In the genomic region with DNA sequence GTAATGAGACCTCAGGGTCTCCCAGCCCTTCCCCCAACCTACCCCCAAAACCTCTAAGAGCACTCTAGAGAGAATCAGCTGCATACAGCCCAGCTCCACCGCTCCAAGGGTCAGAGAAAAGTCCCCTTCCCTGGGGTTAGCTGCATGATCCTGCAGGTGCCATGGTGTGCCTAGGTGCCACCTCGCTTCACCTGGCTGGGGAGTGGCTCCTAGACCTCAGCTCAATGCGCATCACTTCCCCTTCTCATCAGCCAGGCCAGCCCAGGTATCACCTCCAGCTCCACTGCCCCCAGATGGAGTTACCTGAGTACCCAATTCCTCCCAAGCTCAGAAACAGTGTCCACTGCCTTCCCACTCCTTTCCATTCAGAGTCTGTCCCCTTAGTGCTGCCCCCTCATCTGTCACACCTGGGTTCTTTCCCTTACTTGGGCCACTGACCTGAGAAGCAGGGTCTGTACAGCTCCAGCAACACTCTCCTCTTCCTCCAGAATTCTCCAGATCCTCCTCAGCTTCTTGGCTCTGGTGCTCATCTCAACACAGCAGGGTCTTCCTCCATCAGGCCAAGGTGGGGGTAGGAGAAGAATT, we compare ENCODE assay signal across 9 cellular contexts. TPM values are rescaled to one million over a fixed set of nuclear protein-coding genes. Genes with fewer than 3 reads are reported as not detected.
A peak's percentile ranks its signal among the peaks of the same experiment; 100 is the strongest.
DNase-seq lines count a peak whose midpoint lies in the region; ATAC-seq and TF ChIP-seq lines count a peak whose summit lies in the region.
"Had no signal": no experiment of that assay in that cellular context is flagged by ENCODE, and none has a peak within 500 bp of the region (broad histone marks: within the 10 kb centered on the region; RNA-seq: fewer than 3 reads in every experiment).

No MANE protein-coding gene starts in this region.

- peak overlapping the region; percentile 94 for H3K27ac ChIP-seq in DND-41 (ENCODE audit: low read length)
- H3K27ac ChIP-seq in OCI-LY1 (ENCODE audit: low read depth, low read length, poor library complexity, severe bottlenecking), result peak overlapping the region; percentile 56
- peak overlapping the region; percentile 87 to 95 (median 92) for H3K27ac ChIP-seq in esophagus muscularis mucosa (replicated peaks in 1 of 4)
- H3K27ac ChIP-seq in skeletal muscle tissue (ENCODE audit: low read depth, low read length), result peak overlapping the region; percentile 92

- H2AFZ ChIP-seq in DND-41 (ENCODE audit: low read depth, low read length) (peak overlapping the region; percentile 86), OCI-LY1 (ENCODE audit: low read length) (no peak overlapping the region)

- H3K9me3 ChIP-seq in DND-41 (ENCODE audit: insufficient read depth, low read length, severe bottlenecking), result no peaks in the 10 kb centered on the region
- no peaks in the 10 kb centered on the region for H3K9me3 ChIP-seq in OCI-LY1 (ENCODE audit: low read length)
- H3K9me3 ChIP-seq in esophagus muscularis mucosa, result no peaks in the 10 kb centered on the region
- no peaks in the 10 kb centered on the region for H3K9me3 ChIP-seq in skeletal muscle tissue (ENCODE audit: control insufficient read depth in 3 of 3, low read length in 3 of 3)

- H3K36me3 ChIP-seq in DND-41 (ENCODE audit: insufficient read depth, low read length), result no peaks in the 10 kb centered on the region
- no peaks in the 10 kb centered on the region for H3K36me3 ChIP-seq in OCI-LY1 (ENCODE audit: insufficient read depth, low read length)
- no peaks in the 10 kb centered on the region for H3K36me3 ChIP-seq in esophagus muscularis mucosa
- no peaks in the 10 kb centered on the region for H3K36me3 ChIP-seq in skeletal muscle tissue (ENCODE audit: control insufficient read depth in 3 of 3, insufficient read depth in 3 of 3, low read length in 3 of 3)

- TF ChIP-seq EP300 in esophagus muscularis mucosa (IDR thresholded peaks at IDR 0.05), result no peak

- no peaks in the 10 kb centered on the region for H3K9me2 ChIP-seq in OCI-LY1 (ENCODE audit: low read depth, low read length)

- H4K20me1 ChIP-seq in DND-41 (ENCODE audit: insufficient read depth, low read length) (no peaks in the 10 kb centered on the region), OCI-LY1 (ENCODE audit: insufficient read depth, low read length) (no peaks in the 10 kb centered on the region)

- H3K27me3 ChIP-seq in DND-41 (ENCODE audit: insufficient read depth, low read length, poor library complexity) (no peaks in the 10 kb centered on the region), OCI-LY1 (ENCODE audit: insufficient read depth, low read length) (no peaks in the 10 kb centered on the region), esophagus muscularis mucosa (no peaks in the 10 kb centered on the region), skeletal muscle tissue (ENCODE audit: control insufficient read depth in 3 of 3, insufficient read depth in 3 of 3, low read length in 3 of 3) (no peaks in the 10 kb centered on the region)

- H3K4me2 ChIP-seq in DND-41 (ENCODE audit: insufficient read depth, low read length) (peak overlapping the region; percentile 82), OCI-LY1 (ENCODE audit: low read length) (peak overlapping the region; percentile 65)

- H3K4me1 ChIP-seq in DND-41 (ENCODE audit: insufficient read depth, low read length) (peaks cover 24% of the 10 kb centered on the region), OCI-LY1 (ENCODE audit: insufficient read depth, low read length, severe bottlenecking) (peaks cover 35% of the 10 kb centered on the region), esophagus muscularis mucosa (peaks cover 30 to 33% (median 31%) of the 10 kb centered on the region in 4 donors), skeletal muscle tissue (ENCODE audit: control insufficient read depth in 3 of 3, insufficient read depth in 3 of 3, low read length in 3 of 3) (peaks cover 27 to 42% (median 30%) of the 10 kb centered on the region in 3 donors)

- H3F3A ChIP-seq in OCI-LY1 (ENCODE audit: insufficient read depth, low read length), result no peaks in the 10 kb centered on the region

- TF ChIP-seq CTCF in DND-41 (IDR thresholded peaks at IDR 0.05; ENCODE audit: borderline replicate concordance, extremely low read depth, low read length, poor library complexity, severe bottlenecking) (no peak), OCI-LY1 (IDR thresholded peaks at IDR 0.05; ENCODE audit: low read length) (no peak), esophagus muscularis mucosa (IDR thresholded peaks at IDR 0.05) (no peak)

- DNase-seq in DND-41 (no peak), esophagus muscularis mucosa (ENCODE audit: extremely low spot score) (no peak)
- DNase-seq in effector CD4-positive, alpha-beta T cell, result no peak
- DNase-seq: activated naive CD4-positive, alpha-beta T cell had no signal

- H3K79me2 ChIP-seq in DND-41 (ENCODE audit: insufficient read depth, low read length) (peaks cover 8% of the 10 kb centered on the region; the same call in 1 of the 2 replicates), OCI-LY1 (ENCODE audit: insufficient read depth, low read length) (no peaks in the 10 kb centered on the region)

- TF ChIP-seq POLR2A in esophagus muscularis mucosa (IDR thresholded peaks at IDR 0.05; ENCODE audit: low read depth), result no peak

- peak overlapping the region; percentile 57 for H3K9ac ChIP-seq in DND-41 (ENCODE audit: low read depth, low read length)
- peak overlapping the region; percentile 39; the same call in 1 of the 2 replicates for H3K9ac ChIP-seq in OCI-LY1 (ENCODE audit: low read length)
- peak overlapping the region in 2 of 3 donors; percentile 58 to 71 for H3K9ac ChIP-seq in skeletal muscle tissue (ENCODE audit: low read depth in 1 of 3, low read length in 3 of 3)

- intact Hi-C loops in esophagus muscularis mucosa (cut with DNase I), result loop anchor here (1.0 kb wide), 1 partner anchor 67 kb away; no protein-coding TSS in a partner anchor

- peak overlapping the region in 1 of 2 experiments; percentile 76; a peak in 3 of 4 replicates for H3K4me3 ChIP-seq in DND-41 (ENCODE audit: low read depth in 1 of 2, low read length in 2 of 2)
- H3K4me3 ChIP-seq in OCI-LY1 (ENCODE audit: low read depth, low read length, poor library complexity, severe bottlenecking), result peak overlapping the region; percentile 68
- H3K4me3 ChIP-seq in esophagus muscularis mucosa, result no peak overlapping the region
- no peak overlapping the region for H3K4me3 ChIP-seq in skeletal muscle tissue (ENCODE audit: low read length in 3 of 3)

- ATAC-seq in DND-41 (ENCODE audit: insufficient read depth, low read depth), result no peak
- no peak for ATAC-seq in HG03139 (IDR thresholded peaks at IDR 0.05; ENCODE audit: unreplicated experiment)
- ATAC-seq in GM19324 (IDR thresholded peaks at IDR 0.05; ENCODE audit: low FRiP score, unreplicated experiment), result no peak
- ATAC-seq in GM19035 (IDR thresholded peaks at IDR 0.05; ENCODE audit: unreplicated experiment), result no peak

- WGBS in esophagus muscularis mucosa, result 100% methylated on average over 1 of the region's 3 CpGs

RNA-seq across cellular contexts. Expression of a gene that starts 1.3 kb away (rescaled TPM):
- total RNA-seq in esophagus muscularis mucosa (10 to 100 TPM; 26.6 to 75.4 (median 58.1) TPM), skeletal muscle tissue (28.2 TPM)

RNA-seq across cellular contexts. Expression of a gene that starts 21.7 kb away (rescaled TPM):
- 10 to 100 TPM; 11.8 to 19.3 (median 18.2) TPM for total RNA-seq in esophagus muscularis mucosa
- total RNA-seq in skeletal muscle tissue, result 7.3 TPM

RNA-seq across cellular contexts. Expression of a gene that starts 40.3 kb away (rescaled TPM):
- total RNA-seq in esophagus muscularis mucosa, result 100 to 1,000 TPM in 3 of 4 donors, 10 to 100 TPM in 1; 83.7 to 115 (median 110) TPM
- total RNA-seq in skeletal muscle tissue, result 98.6 TPM
